1 cellular context compared by ENCODE assay signal in the genomic region with DNA sequence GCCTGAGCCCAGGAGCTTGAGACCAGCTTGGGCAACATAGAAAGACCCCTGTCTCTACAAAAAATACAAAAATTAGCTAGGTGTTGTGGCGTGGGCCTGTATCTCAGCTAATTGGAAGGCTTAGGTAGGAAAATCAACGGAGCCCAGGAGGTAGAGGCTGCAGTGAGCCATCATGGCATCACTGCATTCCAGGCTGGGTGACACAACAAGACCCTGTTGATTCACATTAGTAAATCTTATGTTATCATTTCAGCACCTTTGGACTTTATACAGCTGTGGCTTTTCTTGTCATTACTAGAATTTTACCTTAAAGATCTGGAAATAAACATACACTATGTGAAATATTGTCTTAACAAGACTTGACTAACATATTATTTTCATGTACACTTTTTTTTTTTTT.
TF ChIP-seq lines count a peak whose summit lies in the region.

No MANE protein-coding gene starts in this region.

TF ChIP-seq in HEK293T, 16 proteins besides CTCF, POLR2A, EP300 and RAD21:
- no peak for TF ChIP-seq ARNT (IDR thresholded peaks at IDR 0.05)
